Comparison of ENCODE assay signal across 26 cellular contexts in genomic region chr5:5183933-5184332, GRCh38. TPM values are rescaled to one million over a fixed set of nuclear protein-coding genes. Genes with fewer than 3 reads are reported as not detected.
A peak's percentile ranks its signal among the peaks of the same experiment; 100 is the strongest.
DNase-seq lines count a peak whose midpoint lies in the region; ATAC-seq, FAIRE-seq and TF ChIP-seq lines count a peak whose summit lies in the region.
"Had no signal": no experiment of that assay in that cellular context is flagged by ENCODE, and none has a peak within 500 bp of the region (broad histone marks: within the 10 kb centered on the region; RNA-seq: fewer than 3 reads in every experiment).

No MANE protein-coding gene starts in this region.

- H3K9me3 Mint-ChIP-seq in astrocyte (ENCODE audit: unreplicated experiment) (no peaks in the 10 kb centered on the region), neural progenitor cell (no peaks in the 10 kb centered on the region)
- no peaks in the 10 kb centered on the region for H3K9me3 Mint-ChIP-seq in stimulated activated memory B cell treated with anti-CD40 and anti-IgM and Interleukin-4, amounts not matched to agents 10 μg/mL and 1 μg/mL and 100 μg/mL, for 72 hours
- H3K9me3 Mint-ChIP-seq: CD8-positive, alpha-beta T cell had no signal

- H3K27me3 Mint-ChIP-seq in astrocyte (ENCODE audit: low read depth, unreplicated experiment) (peaks cover 3% of the 10 kb centered on the region), neural progenitor cell (ENCODE audit: insufficient read depth, low read depth) (peaks cover 7% of the 10 kb centered on the region)
- H3K27me3 Mint-ChIP-seq in stimulated activated memory B cell treated with anti-CD40 and anti-IgM and Interleukin-4, amounts not matched to agents 10 μg/mL and 1 μg/mL and 100 μg/mL, for 72 hours: peaks cover 6% of the 10 kb centered on the region

- no peaks in the 10 kb centered on the region for H3K27me3 ChIP-seq in HUES48 (ENCODE audit: control insufficient read depth, insufficient read depth, low read length)
- H3K27me3 ChIP-seq in astrocyte (ENCODE audit: insufficient read depth, low read length): no peaks in the 10 kb centered on the region
- H3K27me3 ChIP-seq in iPS-15b (ENCODE audit: control insufficient read depth, insufficient read depth, low read length): no peaks in the 10 kb centered on the region
- peaks cover 43% of the 10 kb centered on the region for H3K27me3 ChIP-seq in neural progenitor cell
- peaks cover 0 to 2% (median 0%) of the 10 kb centered on the region in 3 donors for H3K27me3 ChIP-seq in psoas muscle (ENCODE audit: insufficient read depth in 3 of 3, low read length in 2 of 3)

- TF ChIP-seq CTCF in astrocyte (IDR thresholded peaks at IDR 0.05; ENCODE audit: insufficient read depth, low read depth, low read length) (no peak), neural progenitor cell (IDR thresholded peaks at IDR 0.05) (no peak), psoas muscle (IDR thresholded peaks at IDR 0.05) (no peak)

- peaks cover 16% of the 10 kb centered on the region for H3F3A ChIP-seq in neural progenitor cell (ENCODE audit: low read depth)

- H3K27ac Mint-ChIP-seq in astrocyte (ENCODE audit: unreplicated experiment): peak overlapping the region; percentile 23
- no peak overlapping the region for H3K27ac Mint-ChIP-seq in stimulated activated memory B cell treated with anti-CD40 and anti-IgM and Interleukin-4, amounts not matched to agents 10 μg/mL and 1 μg/mL and 100 μg/mL, for 72 hours
- H3K27ac Mint-ChIP-seq in neural progenitor cell: no peak overlapping the region
- H3K27ac Mint-ChIP-seq: CD8-positive, alpha-beta T cell; IgD-negative memory B cell had no signal

- H3K9me3 ChIP-seq in HUES48 (ENCODE audit: control insufficient read depth, insufficient read depth, low read length) (no peaks in the 10 kb centered on the region), astrocyte (ENCODE audit: insufficient read depth, low read depth, low read length) (no peaks in the 10 kb centered on the region), iPS-15b (ENCODE audit: control insufficient read depth, insufficient read depth, low read length) (no peaks in the 10 kb centered on the region), neural progenitor cell (ENCODE audit: low read depth) (no peaks in the 10 kb centered on the region), psoas muscle (no peaks in the 10 kb centered on the region)
- H3K9me3 ChIP-seq: A549 had no signal

- H4K20me1 ChIP-seq in astrocyte (ENCODE audit: insufficient read depth, low read length) (no peaks in the 10 kb centered on the region), neural progenitor cell (ENCODE audit: low read depth) (peaks cover 11% of the 10 kb centered on the region)

- no peak overlapping the region for H3K4me3 ChIP-seq in HUES48 (ENCODE audit: low read depth, low read length)
- H3K4me3 ChIP-seq in astrocyte (ENCODE audit: insufficient read depth, low read depth, low read length): no peak overlapping the region
- H3K4me3 ChIP-seq in iPS-15b (ENCODE audit: low read depth, low read length): peak overlapping the region; percentile 27
- no peak overlapping the region for H3K4me3 ChIP-seq in neural progenitor cell
- H3K4me3 ChIP-seq in psoas muscle: no peak overlapping the region
- H3K4me3 ChIP-seq: A549 had no signal

- H3K4me1 ChIP-seq in HUES48 (ENCODE audit: control insufficient read depth, insufficient read depth, low read length) (peaks cover 62% of the 10 kb centered on the region), astrocyte (ENCODE audit: insufficient read depth, low read length) (peaks cover 46% of the 10 kb centered on the region), iPS-15b (ENCODE audit: control insufficient read depth, insufficient read depth, low read length) (peaks cover 46% of the 10 kb centered on the region), neural progenitor cell (peaks cover 42% of the 10 kb centered on the region), psoas muscle (no peaks in the 10 kb centered on the region)

- ATAC-seq in stimulated activated memory B cell treated with anti-CD40 and anti-IgM and Interleukin-4, amounts not matched to agents 10 μg/mL and 1 μg/mL and 100 μg/mL, for 72 hours: peak; percentile 26
- no peak for ATAC-seq in psoas muscle
- ATAC-seq: A549; CD8-positive, alpha-beta T cell; SK-N-SH treated with all-trans-retinoic acid at 6 μM for 48 hours had no signal

- H3K4me3 Mint-ChIP-seq in astrocyte (ENCODE audit: unreplicated experiment) (no peak overlapping the region), neural progenitor cell (no peak overlapping the region)
- H3K4me3 Mint-ChIP-seq in stimulated activated memory B cell treated with anti-CD40 and anti-IgM and Interleukin-4, amounts not matched to agents 10 μg/mL and 1 μg/mL and 100 μg/mL, for 72 hours: no peak overlapping the region
- H3K4me3 Mint-ChIP-seq: CD8-positive, alpha-beta T cell had no signal

- H3K36me3 Mint-ChIP-seq in astrocyte (ENCODE audit: low read depth, unreplicated experiment) (no peaks in the 10 kb centered on the region), neural progenitor cell (peaks cover 2% of the 10 kb centered on the region)
- no peaks in the 10 kb centered on the region for H3K36me3 Mint-ChIP-seq in stimulated activated memory B cell treated with anti-CD40 and anti-IgM and Interleukin-4, amounts not matched to agents 10 μg/mL and 1 μg/mL and 100 μg/mL, for 72 hours
- H3K36me3 Mint-ChIP-seq: CD8-positive, alpha-beta T cell had no signal

- intact Hi-C loops in psoas muscle (cut with DNase I): no loop called here

- H3K79me2 ChIP-seq in astrocyte (ENCODE audit: insufficient read depth, low read length) (peaks cover 36% of the 10 kb centered on the region), neural progenitor cell (ENCODE audit: low read depth) (no peaks in the 10 kb centered on the region)

- H2AFZ ChIP-seq in astrocyte (ENCODE audit: low read depth, low read length) (no peak overlapping the region), neural progenitor cell (replicated peaks) (no peak overlapping the region)

- FAIRE-seq in astrocyte (lab: Jason Lieb, UNC): no peak
- FAIRE-seq: A549, GM12892, RCC 7860 had no signal

- DNase-seq in astrocyte (ENCODE audit: low read depth) (no peak), AG08395 (ENCODE audit: low spot score) (no peak), nucleus accumbens (lab: John Stamatoyannopoulos, UW) (no peak), neural progenitor cell (ENCODE audit: low spot score) (no peak), psoas muscle (no peak)
- DNase-seq: C1 segment of cervical spinal cord; CD8-positive, alpha-beta T cell; DMS 273 treated with DMSO at 0.1 percent for 48 hours; DMS79; NCI-H1092; NCI-H1436; NCI-H187; NCI-H2081 treated with DMSO at 0.1 percent for 48 hours; NCI-H2171; NCI-H446; NCI-H524 treated with DMSO at 0.1 percent for 48 hours; NCI-H774 had no signal

- H3K4me1 Mint-ChIP-seq in astrocyte (ENCODE audit: low read depth, unreplicated experiment): peaks cover 47% of the 10 kb centered on the region
- no peaks in the 10 kb centered on the region for H3K4me1 Mint-ChIP-seq in stimulated activated memory B cell treated with anti-CD40 and anti-IgM and Interleukin-4, amounts not matched to agents 10 μg/mL and 1 μg/mL and 100 μg/mL, for 72 hours
- H3K4me1 Mint-ChIP-seq in neural progenitor cell: peaks cover 36% of the 10 kb centered on the region

- H3K4me2 ChIP-seq in astrocyte (ENCODE audit: low read length) (peak overlapping the region; percentile 59), neural progenitor cell (no peak overlapping the region)
- H3K4me2 ChIP-seq: A549, KMS-11 had no signal

- peak overlapping the region; percentile 87 for H3K27ac ChIP-seq in HUES48 (ENCODE audit: low read depth, low read length)
- H3K27ac ChIP-seq in astrocyte (ENCODE audit: low read depth, low read length): no peak overlapping the region
- H3K27ac ChIP-seq in neural progenitor cell: no peak overlapping the region
- no peak overlapping the region for H3K27ac ChIP-seq in psoas muscle
- H3K27ac ChIP-seq: A549, KMS-11 had no signal

- H3K36me3 ChIP-seq in HUES48 (ENCODE audit: control insufficient read depth, insufficient read depth, low read length) (no peaks in the 10 kb centered on the region), astrocyte (ENCODE audit: insufficient read depth, low read length) (peaks cover 15% of the 10 kb centered on the region), iPS-15b (ENCODE audit: control insufficient read depth, insufficient read depth, low read length) (no peaks in the 10 kb centered on the region), neural progenitor cell (no peaks in the 10 kb centered on the region), psoas muscle (ENCODE audit: insufficient read depth in 1 of 2, low read depth in 1 of 2) (no peaks in the 10 kb centered on the region)

- WGBS in psoas muscle, 3 donors: 77 to 81% (median 77%) methylated on average over 10 of the region's 10 CpGs

- H3K9ac ChIP-seq in HUES48 (ENCODE audit: low read depth, low read length) (no peak overlapping the region), astrocyte (ENCODE audit: low read length) (no peak overlapping the region), iPS-15b (ENCODE audit: low read depth, low read length) (no peak overlapping the region), neural progenitor cell (no peak overlapping the region)
- H3K9ac ChIP-seq: KMS-11 had no signal

RNA-seq across cellular contexts. Expression of gene ADAMTS16, which starts 43.8 kb away (rescaled TPM):
- total RNA-seq in astrocyte (5.7 and 11.4 TPM in 2 replicates), neural progenitor cell (ENCODE audit: low replicate concordance) (3.9 and 4.1 TPM in 2 replicates), psoas muscle (under 1 TPM in 3 of 4 donors, not detected in 1; 0.08 to 0.27 (median 0.21) TPM)
- polyA plus RNA-seq in psoas muscle: under 1 TPM; 0.01 to 0.04 (median 0.01) TPM
- total RNA-seq: CD8-positive, alpha-beta T cell had no signal
- polyA plus RNA-seq: IgD-negative memory B cell had no signal
